ENCODE assay signal across 11 cellular contexts in the genomic region with DNA sequence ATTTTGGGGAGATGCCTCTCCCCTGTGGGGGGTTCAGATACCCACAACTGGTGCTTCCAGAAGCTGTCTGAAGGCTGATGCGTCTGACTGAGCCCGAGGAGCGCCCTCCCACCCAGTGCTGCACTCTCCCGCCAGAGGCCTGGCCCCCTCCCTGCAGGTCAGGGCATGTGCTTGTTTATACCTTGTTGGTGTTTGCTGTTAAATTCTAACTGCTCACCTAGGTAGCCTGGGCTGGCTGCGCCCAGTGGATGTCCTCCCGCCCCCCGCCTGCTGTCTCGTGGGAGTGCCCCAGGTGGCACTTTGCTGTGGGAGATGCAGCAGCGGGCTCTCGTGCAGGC. TPM values are rescaled to one million over a fixed set of nuclear protein-coding genes. Genes with fewer than 3 reads are reported as not detected.
DNase-seq lines count a peak whose midpoint lies in the region; TF ChIP-seq lines count a peak whose summit lies in the region.
"Had no signal": no experiment of that assay in that cellular context is flagged by ENCODE, and none has a peak within 500 bp of the region (broad histone marks: within the 10 kb centered on the region; RNA-seq: fewer than 3 reads in every experiment).

No MANE protein-coding gene starts in this region.

- peaks cover 98% of the 10 kb centered on the region for H3K79me2 ChIP-seq in GM23248 (ENCODE audit: insufficient read depth)
- H3K79me2 ChIP-seq in fibroblast of lung (ENCODE audit: control insufficient read depth, insufficient read depth, low read length) = peaks cover 84% of the 10 kb centered on the region

- H3K4me2 ChIP-seq in GM23248 (ENCODE audit: unreplicated experiment) (peak overlapping the region; percentile 66), fibroblast of lung (ENCODE audit: extremely low read depth, insufficient read depth, low read length) (peak overlapping the region; percentile 72), skeletal muscle satellite cell (ENCODE audit: low read length) (peak overlapping the region; percentile 78)

- 0 out of 2 replicates have a peak overlapping the region, but pooled peaks have one; percentile 15 for H2AFZ ChIP-seq in GM23248
- no peak overlapping the region for H2AFZ ChIP-seq in fibroblast of lung (ENCODE audit: low read length)

- H3K4me1 Mint-ChIP-seq in nephron progenitor cell = peaks cover 85% of the 10 kb centered on the region

- peaks cover 27% of the 10 kb centered on the region for H3F3A ChIP-seq in GM23248 (ENCODE audit: insufficient read depth)

- H3K27me3 Mint-ChIP-seq in nephron progenitor cell (ENCODE audit: low read depth, poor library complexity) = peaks cover 6% of the 10 kb centered on the region

- H3K4me1 ChIP-seq in GM23248 (ENCODE audit: insufficient read depth) = peaks cover 19% of the 10 kb centered on the region
- H3K4me1 ChIP-seq in fibroblast of lung (ENCODE audit: control insufficient read depth, extremely low read depth, insufficient read depth, low read length) = peaks cover 17% of the 10 kb centered on the region
- peaks cover 28% of the 10 kb centered on the region for H3K4me1 ChIP-seq in skeletal muscle satellite cell (ENCODE audit: control insufficient read depth, insufficient read depth, low read length)

- H3K36me3 Mint-ChIP-seq in nephron progenitor cell (ENCODE audit: low read depth) = no peaks in the 10 kb centered on the region

- no peaks in the 10 kb centered on the region for H3K9me2 ChIP-seq in GM23248 (ENCODE audit: insufficient read depth)

- H4K20me1 ChIP-seq in GM23248 (ENCODE audit: insufficient read depth) (peaks cover 4% of the 10 kb centered on the region), fibroblast of lung (ENCODE audit: control insufficient read depth, extremely low read depth, insufficient read depth, low read length) (no peaks in the 10 kb centered on the region)

- TF ChIP-seq CTCF in fibroblast of lung (conservative IDR thresholded peaks at IDR 0.05 in 1 of 2, IDR thresholded peaks at IDR 0.05 in 1 of 2; ENCODE audit: low read depth in 1 of 2, low read length in 2 of 2) = no peak
- TF ChIP-seq CTCF in nephron progenitor cell (IDR thresholded peaks at IDR 0.05) = no peak

- 76 to 77% methylated on average over 10 of the region's 10 CpGs for WGBS in GM23248 (ENCODE audit: low coverage in 1 of 2, low lambda C conversion rate in 2 of 2, missing lambda C conversion rate in 2 of 2), 2 experiments

- no peaks in the 10 kb centered on the region for H3K9me3 Mint-ChIP-seq in nephron progenitor cell
- H3K9me3 Mint-ChIP-seq: neural crest cell had no signal

- no peak overlapping the region for H3K27ac Mint-ChIP-seq in nephron progenitor cell

- in situ Hi-C loops in GM23248 (cut with MboI) = no loop called here

- H3K4me3 Mint-ChIP-seq in nephron progenitor cell = no peak overlapping the region
- H3K4me3 Mint-ChIP-seq: neural crest cell had no signal

- H3K9me3 ChIP-seq in GM23248 (ENCODE audit: low read depth) (no peaks in the 10 kb centered on the region), SK-N-MC (ENCODE audit: low read depth, low read length) (no peaks in the 10 kb centered on the region), fibroblast of lung (ENCODE audit: control insufficient read depth, insufficient read depth, low read depth, low read length) (no peaks in the 10 kb centered on the region), skeletal muscle satellite cell (replicated peaks; ENCODE audit: low read length) (no peaks in the 10 kb centered on the region)

- DNase-seq in GM23248 (no peak), SK-N-MC (ENCODE audit: low read depth, low spot score) (no peak), fibroblast of lung (ENCODE audit: low read depth in 2 of 2) (no peak), SIG-M5 (lab: John Stamatoyannopoulos, UW) (no peak), nephron progenitor cell (no peak), SK-N-DZ (ENCODE audit: low spot score) (no peak), COLO829 (ENCODE audit: low spot score) (no peak)
- DNase-seq: erythroblast, NCI-H82 had no signal

- H3K27ac ChIP-seq in GM23248 = peak overlapping the region; percentile 91
- 0 out of 2 replicates have a peak overlapping the region, but pooled peaks have one; percentile 67 for H3K27ac ChIP-seq in SK-N-MC
- H3K27ac ChIP-seq in fibroblast of lung (ENCODE audit: insufficient read depth, low read length) = peak overlapping the region; percentile 82

- peak overlapping the region; percentile 71 for H3K9ac ChIP-seq in GM23248
- no peak overlapping the region for H3K9ac ChIP-seq in SK-N-MC (ENCODE audit: insufficient read length)
- no peak overlapping the region for H3K9ac ChIP-seq in fibroblast of lung (ENCODE audit: insufficient read depth, low read length)
- H3K9ac ChIP-seq in skeletal muscle satellite cell (ENCODE audit: low read depth, low read length) = peak overlapping the region; percentile 60

- no peaks in the 10 kb centered on the region for H3K36me3 ChIP-seq in GM23248 (ENCODE audit: low read depth)
- H3K36me3 ChIP-seq in SK-N-MC (ENCODE audit: insufficient read depth, low read length) = no peaks in the 10 kb centered on the region
- H3K36me3 ChIP-seq in fibroblast of lung (ENCODE audit: control insufficient read depth, insufficient read depth, low read length) = no peaks in the 10 kb centered on the region
- H3K36me3 ChIP-seq in skeletal muscle satellite cell (ENCODE audit: insufficient read depth, low read length) = no peaks in the 10 kb centered on the region

- H3K27me3 ChIP-seq in GM23248 (replicated peaks; ENCODE audit: insufficient read depth) (no peaks in the 10 kb centered on the region), fibroblast of lung (ENCODE audit: control insufficient read depth, insufficient read depth, low read length) (no peaks in the 10 kb centered on the region), skeletal muscle satellite cell (ENCODE audit: control insufficient read depth, insufficient read depth, low read length) (no peaks in the 10 kb centered on the region)

- H3K4me3 ChIP-seq in GM23248 (peak overlapping the region; percentile 50), SK-N-MC (peak overlapping the region; percentile 30; the same call in 1 of the 2 replicates), fibroblast of lung (replicated peaks in 1 of 4; ENCODE audit: control extremely low read depth in 1 of 4, insufficient read depth in 1 of 4, low read depth in 3 of 4, low read length in 4 of 4) (no peak overlapping the region), skeletal muscle satellite cell (ENCODE audit: low read length) (peak overlapping the region; percentile 36)

RNA-seq across cellular contexts. Expression of gene KLF13, which starts 12.9 kb away (rescaled TPM):
- total RNA-seq in GM23248 (2014; rRNA removed; shearing (Covaris generic)) = 27.8 and 38.9 TPM in 2 replicates
- 8.0 and 9.1 TPM in 2 replicates for polyA plus RNA-seq in GM23248 (2016; fragmentation: Nextera tagmentation; extraction: Ambion mirVana)
- 28.5 and 39.6 TPM in 2 replicates for total RNA-seq in fibroblast of lung
- 29.5 and 42.9 TPM in 2 replicates for polyA plus RNA-seq in fibroblast of lung
- 43.9 and 48.6 TPM in 2 replicates for polyA plus RNA-seq in fibroblast of lung (2012)
- 50.3 and 57.3 TPM in 2 replicates for polyA minus RNA-seq in fibroblast of lung (ENCODE audit: low replicate concordance)
- 23.1 and 24.7 TPM in 2 replicates for total RNA-seq in skeletal muscle satellite cell (2012; rRNA removed)
- 65.3 and 76.1 TPM in 2 replicates for polyA plus RNA-seq in SK-N-DZ (2014; cell fraction: cytosol; rRNA removed)
- polyA plus RNA-seq in SK-N-DZ (2014; cell fraction: nucleus; rRNA removed) = 26.8 and 37.7 TPM in 2 replicates

Comparison
In these comparisons a context has a peak if more than half of its experiments do, and no peak if none do; other contexts are left out.
1. H3K4me3 ChIP-seq: peak in GM23248 (single experiment), SK-N-MC (single experiment) and skeletal muscle satellite cell (single experiment); none in fibroblast of lung (0 of 4).
2. H3K9ac ChIP-seq: peak in GM23248 (single experiment) and skeletal muscle satellite cell (single experiment); none in SK-N-MC (single experiment) and fibroblast of lung (single experiment).
3. Peak in every context shown above with its lines, with median percentiles within 50 percentile points of each other: H3K27ac ChIP-seq and H3K4me2 ChIP-seq.